Comparison of ENCODE assay signal across 8 cellular contexts in the genomic region with DNA sequence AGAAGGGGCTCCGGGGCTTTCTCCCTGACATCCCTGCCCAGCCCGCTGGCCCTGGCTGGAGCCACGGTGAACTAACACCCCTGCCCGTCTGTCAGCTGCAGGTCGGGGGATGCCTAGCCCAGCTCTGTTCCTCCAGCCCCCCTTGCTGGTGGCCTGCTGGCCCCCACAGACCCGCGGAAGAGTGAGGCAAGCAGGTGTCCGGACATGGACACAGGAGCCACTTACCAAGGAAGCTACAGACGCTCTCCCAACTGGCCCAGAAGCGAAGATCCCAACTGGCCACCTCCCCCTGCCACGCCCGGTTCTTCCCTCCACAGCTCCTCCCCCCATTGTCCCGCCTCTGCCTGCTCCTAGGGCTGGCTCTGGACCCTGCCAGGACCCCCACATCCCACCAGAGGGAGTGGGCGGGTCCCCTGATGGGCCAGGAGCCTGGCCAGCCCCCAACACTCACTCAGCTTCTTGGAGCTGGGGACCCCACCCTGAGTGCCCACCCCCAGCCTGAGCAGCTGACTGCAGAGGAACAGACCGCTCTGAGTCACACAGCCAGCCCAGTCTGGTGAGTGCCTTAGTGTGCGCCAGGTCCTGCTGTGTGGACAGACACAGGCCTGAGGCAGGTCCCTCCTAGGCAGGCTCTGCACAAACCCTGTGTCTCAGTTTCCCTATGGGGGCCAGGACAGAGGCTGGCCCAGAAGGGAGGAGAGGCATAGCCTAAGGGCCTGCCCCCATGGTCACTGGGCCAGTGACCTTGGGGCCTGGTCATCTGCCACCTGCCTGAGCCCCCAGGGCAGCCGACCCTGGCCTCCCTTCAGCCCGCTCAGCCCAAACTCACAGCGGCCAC. TPM values are rescaled to one million over a fixed set of nuclear protein-coding genes. Genes with fewer than 3 reads are reported as not detected.
DNase-seq lines count a peak whose midpoint lies in the region; ATAC-seq and TF ChIP-seq lines count a peak whose summit lies in the region.

No MANE protein-coding gene starts in this region.

- peak overlapping the region; percentile 90 for H3K4me2 ChIP-seq in SK-N-SH

- H2AFZ ChIP-seq in SK-N-SH (ENCODE audit: low read depth) = peak overlapping the region; percentile 49; the same call in 1 of the 2 replicates

- no peak for TF ChIP-seq RAD21 in SK-N-SH (IDR thresholded peaks at IDR 0.05; ENCODE audit: low read length)

- no peaks in the 10 kb centered on the region for H4K20me1 ChIP-seq in SK-N-SH (ENCODE audit: insufficient read depth)

- no peak for ATAC-seq in GM19397 (IDR thresholded peaks at IDR 0.05; ENCODE audit: unreplicated experiment)

- CTCF ChIA-PET in SK-N-SH (lab: Yijun Ruan, JAX) = interaction anchor here (0.7 to 11.2 kb wide), 8 partner anchors 36 to 237 kb away, joined by 3 to 284 read pairs (median 5); a partner anchor contains a TSS

- H3K27me3 ChIP-seq in SK-N-SH (ENCODE audit: insufficient read depth) = no peaks in the 10 kb centered on the region
- peaks cover 3% of the 10 kb centered on the region for H3K27me3 ChIP-seq in rectal smooth muscle tissue (ENCODE audit: control insufficient read depth, insufficient read depth, low read length)

- peak overlapping the region; percentile 67 for H3K9ac ChIP-seq in SK-N-SH
- no peak overlapping the region for H3K9ac ChIP-seq in rectal smooth muscle tissue (ENCODE audit: low read length)

- TF ChIP-seq EP300 in SK-N-SH (IDR thresholded peaks at IDR 0.05; ENCODE audit: borderline replicate concordance in 1 of 2, low read depth in 1 of 2, low read length in 1 of 2) = no peak

- peaks cover 37 to 55% of the 10 kb centered on the region in 2 experiments; a peak in 3 of 4 replicates for H3K4me1 ChIP-seq in SK-N-SH (ENCODE audit: control insufficient read depth in 1 of 2, insufficient read depth in 2 of 2, low read depth in 1 of 2, low read length in 1 of 2)
- H3K4me1 ChIP-seq in rectal smooth muscle tissue (ENCODE audit: control insufficient read depth, insufficient read depth, low read length) = peaks cover 68% of the 10 kb centered on the region

- POLR2A ChIA-PET in SK-N-SH (lab: Yijun Ruan, JAX) = no interaction called here

- H3K9me2 ChIP-seq in SK-N-SH = no peaks in the 10 kb centered on the region

- WGBS in SK-N-SH (ENCODE audit: low lambda C conversion rate) = 70% methylated on average over 10 of the region's 19 CpGs

- H3F3A ChIP-seq in SK-N-SH (replicated peaks; ENCODE audit: insufficient read depth) = peaks cover 20% of the 10 kb centered on the region

- peak; percentile 66 for DNase-seq in ELF-1 (ENCODE audit: low read depth, low spot score)
- DNase-seq in SK-N-SH = no peak
- DNase-seq in fibroblast of villous mesenchyme (ENCODE audit: low read depth) = peak; percentile 87
- no peak for DNase-seq in NCI-H2196 treated with DMSO at 0.1 percent for 48 hours (lab: John Stamatoyannopoulos, UW; ENCODE audit: unreplicated experiment)
- no peak for DNase-seq in DMS 273 treated with DMSO at 0.1 percent for 48 hours (lab: John Stamatoyannopoulos, UW)
- no peak for DNase-seq in HuH-7 (ENCODE audit: low spot score)

- H3K27ac ChIP-seq in SK-N-SH (ENCODE audit: low read depth in 2 of 2, low read length in 1 of 2) (peak overlapping the region; percentile 23 to 93; a peak in 3 of 4 replicates), rectal smooth muscle tissue (ENCODE audit: low read depth, low read length) (peak overlapping the region; percentile 97)

- no peaks in the 10 kb centered on the region for H3K9me3 ChIP-seq in SK-N-SH

- TF ChIP-seq CTCF in SK-N-SH (IDR thresholded peaks at IDR 0.05) (no peak), fibroblast of villous mesenchyme (IDR thresholded peaks at IDR 0.05; ENCODE audit: insufficient read depth, low read depth, low read length) (no peak)

- H3K4me3 ChIP-seq in SK-N-SH (ENCODE audit: low read depth in 2 of 2, low read length in 1 of 2) (peak overlapping the region; percentile 29 to 51; a peak in 3 of 4 replicates), fibroblast of villous mesenchyme (ENCODE audit: low read depth, low read length) (peak overlapping the region; percentile 54), rectal smooth muscle tissue (ENCODE audit: low read length) (peak overlapping the region; percentile 65)

- H3K36me3 ChIP-seq in SK-N-SH (replicated peaks in 1 of 2; ENCODE audit: control insufficient read depth in 1 of 2, insufficient read depth in 2 of 2, low read length in 1 of 2) = no peaks in the 10 kb centered on the region
- H3K36me3 ChIP-seq in rectal smooth muscle tissue (ENCODE audit: control insufficient read depth, insufficient read depth, low read length) = no peaks in the 10 kb centered on the region

- peaks cover 73% of the 10 kb centered on the region; the same call in 1 of the 2 replicates for H3K79me2 ChIP-seq in SK-N-SH (ENCODE audit: insufficient read depth)

TF ChIP-seq in SK-N-SH, 30 proteins besides CTCF, POLR2A, EP300 and RAD21:
- no peak for TF ChIP-seq RFX5 (IDR thresholded peaks at IDR 0.05; ENCODE audit: low read length)
- TF ChIP-seq, protein P1, sequence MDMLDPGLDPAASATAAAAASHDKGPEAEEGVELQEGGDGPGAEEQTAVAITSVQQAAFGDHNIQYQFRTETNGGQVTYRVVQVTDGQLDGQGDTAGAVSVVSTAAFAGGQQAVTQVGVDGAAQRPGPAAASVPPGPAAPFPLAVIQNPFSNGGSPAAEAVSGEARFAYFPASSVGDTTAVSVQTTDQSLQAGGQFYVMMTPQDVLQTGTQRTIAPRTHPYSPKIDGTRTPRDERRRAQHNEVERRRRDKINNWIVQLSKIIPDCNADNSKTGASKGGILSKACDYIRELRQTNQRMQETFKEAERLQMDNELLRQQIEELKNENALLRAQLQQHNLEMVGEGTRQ (IDR thresholded peaks at IDR 0.05; ENCODE audit: borderline replicate concordance, low read depth, low read length) = no peak
- no peak for TF ChIP-seq FOXJ3 (CRISPR knock-in tag; IDR thresholded peaks at IDR 0.05)
- TF ChIP-seq TCF12 (IDR thresholded peaks at IDR 0.05) = peak; percentile 64
- TF ChIP-seq JUND (IDR thresholded peaks at IDR 0.05) = peak; percentile 41; the same call in 1 of the 2 replicates
- TF ChIP-seq, protein P2, sequence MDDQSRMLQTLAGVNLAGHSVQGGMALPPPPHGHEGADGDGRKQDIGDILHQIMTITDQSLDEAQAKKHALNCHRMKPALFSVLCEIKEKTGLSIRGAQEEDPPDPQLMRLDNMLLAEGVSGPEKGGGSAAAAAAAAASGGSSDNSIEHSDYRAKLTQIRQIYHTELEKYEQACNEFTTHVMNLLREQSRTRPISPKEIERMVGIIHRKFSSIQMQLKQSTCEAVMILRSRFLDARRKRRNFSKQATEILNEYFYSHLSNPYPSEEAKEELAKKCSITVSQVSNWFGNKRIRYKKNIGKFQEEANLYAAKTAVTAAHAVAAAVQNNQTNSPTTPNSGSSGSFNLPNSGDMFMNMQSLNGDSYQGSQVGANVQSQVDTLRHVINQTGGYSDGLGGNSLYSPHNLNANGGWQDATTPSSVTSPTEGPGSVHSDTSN (IDR thresholded peaks at IDR 0.05) = peak; percentile 25; the same call in 1 of the 2 replicates
- TF ChIP-seq POLR2AphosphoS5 (IDR thresholded peaks at IDR 0.05; ENCODE audit: low read depth, low read length) = 0 out of 2 replicates have a peak, but pooled peaks have one; percentile 41
- TF ChIP-seq FOSL2 (IDR thresholded peaks at IDR 0.05; ENCODE audit: borderline replicate concordance, low read depth) = peak; percentile 62; the same call in 1 of the 2 replicates
- TF ChIP-seq, protein P3, sequence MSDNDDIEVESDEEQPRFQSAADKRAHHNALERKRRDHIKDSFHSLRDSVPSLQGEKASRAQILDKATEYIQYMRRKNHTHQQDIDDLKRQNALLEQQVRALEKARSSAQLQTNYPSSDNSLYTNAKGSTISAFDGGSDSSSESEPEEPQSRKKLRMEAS (IDR thresholded peaks at IDR 0.05; ENCODE audit: low read depth) = peak; percentile 67; the same call in 1 of the 2 replicates

RNA-seq across cellular contexts. Expression of a gene that starts 7.7 kb away (rescaled TPM):
- 33.5 and 36.6 TPM in 2 replicates for polyA plus RNA-seq in SK-N-SH (2012; rRNA removed)
- 22.9 and 24.7 TPM in 2 replicates for polyA plus RNA-seq in SK-N-SH (2012; cell fraction: cytosol; rRNA removed)
- polyA plus RNA-seq in SK-N-SH (2012; cell fraction: nucleus; rRNA removed) = 70.6 and 92.7 TPM in 2 replicates
- 32.2 and 32.4 TPM in 2 replicates for total RNA-seq in fibroblast of villous mesenchyme

RNA-seq across cellular contexts. Expression of a gene that starts 15.1 kb away (rescaled TPM):
- polyA plus RNA-seq in SK-N-SH (2012; rRNA removed) = 18.5 and 21.4 TPM in 2 replicates
- 15.0 and 15.3 TPM in 2 replicates for polyA plus RNA-seq in SK-N-SH (2012; cell fraction: cytosol; rRNA removed)
- polyA plus RNA-seq in SK-N-SH (2012; cell fraction: nucleus; rRNA removed) = 72.4 and 86.2 TPM in 2 replicates
- 5.8 and 6.9 TPM in 2 replicates for total RNA-seq in fibroblast of villous mesenchyme

RNA-seq across cellular contexts. Expression of a gene that starts 45.8 kb away (rescaled TPM):
- 0.02 TPM in 2 replicates for polyA plus RNA-seq in SK-N-SH (2012; rRNA removed)
- not detected in 2 replicates for polyA plus RNA-seq in SK-N-SH (2012; cell fraction: cytosol; rRNA removed)
- 0.14 and 0.19 TPM in 2 replicates for polyA plus RNA-seq in SK-N-SH (2012; cell fraction: nucleus; rRNA removed)
- under 0.01 TPM in 1 of 2 replicates, not detected in the other for total RNA-seq in fibroblast of villous mesenchyme

RNA-seq across cellular contexts. Expression of a gene that starts 50.4 kb away (rescaled TPM):
- 23.7 and 26.8 TPM in 2 replicates for polyA plus RNA-seq in SK-N-SH (2012; rRNA removed)
- polyA plus RNA-seq in SK-N-SH (2012; cell fraction: cytosol; rRNA removed) = 15.1 and 21.2 TPM in 2 replicates
- 15.7 and 19.5 TPM in 2 replicates for polyA plus RNA-seq in SK-N-SH (2012; cell fraction: nucleus; rRNA removed)
- 22.2 and 22.5 TPM in 2 replicates for total RNA-seq in fibroblast of villous mesenchyme

Comparison
In these comparisons a context has a peak if more than half of its experiments do, and no peak if none do; other contexts are left out.
1. DNase-seq: peak in ELF-1 (single experiment) and fibroblast of villous mesenchyme (single experiment); none in SK-N-SH (single experiment), NCI-H2196 treated with DMSO at 0.1 percent for 48 hours (single experiment), DMS 273 treated with DMSO at 0.1 percent for 48 hours (single experiment) and HuH-7 (single experiment).
2. Peak in every context shown above with its lines, with median percentiles within 50 percentile points of each other: H3K4me3 ChIP-seq.